1 cellular context compared by ENCODE assay signal in the genomic region with DNA sequence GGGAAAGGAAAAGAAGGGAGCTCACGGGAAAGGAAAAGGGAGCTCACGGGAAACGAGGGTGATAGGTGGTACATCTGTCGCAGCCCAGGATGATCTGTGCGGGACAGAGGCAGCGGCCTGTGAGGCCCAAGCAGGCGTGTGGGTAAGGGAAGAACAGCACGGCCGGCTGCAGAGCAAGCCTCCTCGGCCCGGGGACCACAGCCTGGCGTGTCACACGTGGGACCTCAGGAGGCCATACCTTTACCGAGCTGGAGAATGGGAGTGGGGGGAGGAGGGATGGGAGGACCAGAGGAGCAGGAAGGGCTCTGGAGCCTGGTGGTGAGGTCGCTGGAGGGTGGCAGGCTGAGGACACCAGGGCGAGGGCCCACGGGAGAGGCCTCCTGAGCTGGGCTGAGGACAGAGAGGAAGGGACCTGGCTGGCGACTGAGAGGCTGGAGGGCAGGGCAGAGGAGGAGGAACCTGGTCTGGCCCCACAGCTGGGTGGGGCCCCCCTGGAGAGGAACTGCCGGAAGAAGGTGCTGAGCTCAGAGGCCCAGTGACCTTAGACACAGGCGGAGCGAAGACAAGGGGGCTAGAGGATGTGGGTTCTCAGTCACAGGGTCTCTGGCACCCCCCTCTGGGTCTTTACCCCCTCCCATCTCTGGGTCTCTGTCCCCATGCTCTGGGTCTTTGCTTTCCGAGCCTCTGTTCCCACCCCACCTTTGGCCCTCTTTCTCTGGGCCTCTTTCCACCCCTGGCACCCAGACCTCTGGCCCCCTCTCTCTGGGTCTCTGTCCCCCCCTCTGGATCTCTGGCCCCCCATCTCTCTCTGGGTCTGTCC.
A peak's percentile ranks its signal among the peaks of the same experiment; 100 is the strongest.
TF ChIP-seq lines count a peak whose summit lies in the region.

No MANE protein-coding gene starts in this region.

TF ChIP-seq in GM12878, 131 proteins besides CTCF, POLR2A, EP300 and RAD21 (continued from another document and continues in another):
- TF ChIP-seq, protein P1, sequence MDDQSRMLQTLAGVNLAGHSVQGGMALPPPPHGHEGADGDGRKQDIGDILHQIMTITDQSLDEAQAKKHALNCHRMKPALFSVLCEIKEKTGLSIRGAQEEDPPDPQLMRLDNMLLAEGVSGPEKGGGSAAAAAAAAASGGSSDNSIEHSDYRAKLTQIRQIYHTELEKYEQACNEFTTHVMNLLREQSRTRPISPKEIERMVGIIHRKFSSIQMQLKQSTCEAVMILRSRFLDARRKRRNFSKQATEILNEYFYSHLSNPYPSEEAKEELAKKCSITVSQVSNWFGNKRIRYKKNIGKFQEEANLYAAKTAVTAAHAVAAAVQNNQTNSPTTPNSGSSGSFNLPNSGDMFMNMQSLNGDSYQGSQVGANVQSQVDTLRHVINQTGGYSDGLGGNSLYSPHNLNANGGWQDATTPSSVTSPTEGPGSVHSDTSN (IDR thresholded peaks at IDR 0.05; ENCODE audit: insufficient replicate concordance, low read depth, low read length), result peak; percentile 61
- TF ChIP-seq RB1 (IDR thresholded peaks at IDR 0.05; ENCODE audit: borderline replicate concordance) (no peak), TAF1 (IDR thresholded peaks at IDR 0.05; ENCODE audit: borderline replicate concordance, low read depth, low read length) (peak; percentile 47; the same call in 1 of the 2 replicates), SMARCA5 (IDR thresholded peaks at IDR 0.05) (no peak; the same call in 1 of the 2 replicates), ZBTB40 (IDR thresholded peaks at IDR 0.05; ENCODE audit: borderline replicate concordance) (no peak), BMI1 (IDR thresholded peaks at IDR 0.05; ENCODE audit: borderline replicate concordance) (no peak), ZSCAN29 (IDR thresholded peaks at IDR 0.05) (no peak), IKZF1 (conservative IDR thresholded peaks at IDR 0.05) (peak; percentile 53), MXI1 (IDR thresholded peaks at IDR 0.05; ENCODE audit: low read depth, low read length) (no peak), SP1 (IDR thresholded peaks at IDR 0.05; ENCODE audit: low read depth, low read length) (peak; percentile 63), MEF2B (IDR thresholded peaks at IDR 0.05; ENCODE audit: partially characterized antibody, poor library complexity, severe bottlenecking) (no peak), PAX8 (IDR thresholded peaks at IDR 0.05) (no peak), MYB (IDR thresholded peaks at IDR 0.05; ENCODE audit: borderline replicate concordance, low read depth, low read length) (no peak), RCOR1 (conservative IDR thresholded peaks at IDR 0.05; ENCODE audit: low read depth, low read length) (no peak), HDAC2 (IDR thresholded peaks at IDR 0.05) (no peak), JUND (IDR thresholded peaks at IDR 0.05; ENCODE audit: low read depth, low read length) (no peak), IRF5 (IDR thresholded peaks at IDR 0.05; ENCODE audit: borderline replicate concordance) (no peak), HSF1 (IDR thresholded peaks at IDR 0.05; ENCODE audit: low read depth, low read length) (no peak), MEF2A (IDR thresholded peaks at IDR 0.05; ENCODE audit: insufficient read depth, low read depth, low read length) (no peak), HCFC1 (IDR thresholded peaks at IDR 0.05; ENCODE audit: low read length) (no peak; the same call in 1 of the 2 replicates), IKZF2 (IDR thresholded peaks at IDR 0.05) (peak; percentile 17 to 48; a peak in 3 of 4 replicates), ZNF24 (IDR thresholded peaks at IDR 0.05) (no peak), CUX1 (IDR thresholded peaks at IDR 0.05; ENCODE audit: insufficient replicate concordance, low read depth, low read length) (no peak), RFX5 (IDR thresholded peaks at IDR 0.05; ENCODE audit: low read depth, low read length) (no peak), CHD1 (IDR thresholded peaks at IDR 0.05; ENCODE audit: low read depth, low read length) (no peak), CBX5 (IDR thresholded peaks at IDR 0.05; ENCODE audit: low read depth) (no peak), RAD51 (IDR thresholded peaks at IDR 0.05) (no peak), SIX5 (IDR thresholded peaks at IDR 0.05; ENCODE audit: low read depth, low read length, severe bottlenecking) (no peak), ZNF384 (IDR thresholded peaks at IDR 0.05; ENCODE audit: borderline replicate concordance, low read depth, low read length) (no peak), FOXM1 (IDR thresholded peaks at IDR 0.05; ENCODE audit: low read depth, low read length) (no peak)
- TF ChIP-seq, protein P2, sequence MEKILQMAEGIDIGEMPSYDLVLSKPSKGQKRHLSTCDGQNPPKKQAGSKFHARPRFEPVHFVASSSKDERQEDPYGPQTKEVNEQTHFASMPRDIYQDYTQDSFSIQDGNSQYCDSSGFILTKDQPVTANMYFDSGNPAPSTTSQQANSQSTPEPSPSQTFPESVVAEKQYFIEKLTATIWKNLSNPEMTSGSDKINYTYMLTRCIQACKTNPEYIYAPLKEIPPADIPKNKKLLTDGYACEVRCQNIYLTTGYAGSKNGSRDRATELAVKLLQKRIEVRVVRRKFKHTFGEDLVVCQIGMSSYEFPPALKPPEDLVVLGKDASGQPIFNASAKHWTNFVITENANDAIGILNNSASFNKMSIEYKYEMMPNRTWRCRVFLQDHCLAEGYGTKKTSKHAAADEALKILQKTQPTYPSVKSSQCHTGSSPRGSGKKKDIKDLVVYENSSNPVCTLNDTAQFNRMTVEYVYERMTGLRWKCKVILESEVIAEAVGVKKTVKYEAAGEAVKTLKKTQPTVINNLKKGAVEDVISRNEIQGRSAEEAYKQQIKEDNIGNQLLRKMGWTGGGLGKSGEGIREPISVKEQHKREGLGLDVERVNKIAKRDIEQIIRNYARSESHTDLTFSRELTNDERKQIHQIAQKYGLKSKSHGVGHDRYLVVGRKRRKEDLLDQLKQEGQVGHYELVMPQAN (conservative IDR thresholded peaks at IDR 0.05), result no peak; the same call in 1 of the 2 replicates
- TF ChIP-seq, protein P3, sequence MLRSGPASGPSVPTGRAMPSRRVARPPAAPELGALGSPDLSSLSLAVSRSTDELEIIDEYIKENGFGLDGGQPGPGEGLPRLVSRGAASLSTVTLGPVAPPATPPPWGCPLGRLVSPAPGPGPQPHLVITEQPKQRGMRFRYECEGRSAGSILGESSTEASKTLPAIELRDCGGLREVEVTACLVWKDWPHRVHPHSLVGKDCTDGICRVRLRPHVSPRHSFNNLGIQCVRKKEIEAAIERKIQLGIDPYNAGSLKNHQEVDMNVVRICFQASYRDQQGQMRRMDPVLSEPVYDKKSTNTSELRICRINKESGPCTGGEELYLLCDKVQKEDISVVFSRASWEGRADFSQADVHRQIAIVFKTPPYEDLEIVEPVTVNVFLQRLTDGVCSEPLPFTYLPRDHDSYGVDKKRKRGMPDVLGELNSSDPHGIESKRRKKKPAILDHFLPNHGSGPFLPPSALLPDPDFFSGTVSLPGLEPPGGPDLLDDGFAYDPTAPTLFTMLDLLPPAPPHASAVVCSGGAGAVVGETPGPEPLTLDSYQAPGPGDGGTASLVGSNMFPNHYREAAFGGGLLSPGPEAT (IDR thresholded peaks at IDR 0.05; ENCODE audit: low read depth), result peak; percentile 50; the same call in 1 of the 2 replicates
